17 cellular contexts compared by ENCODE assay signal in the genomic region with DNA sequence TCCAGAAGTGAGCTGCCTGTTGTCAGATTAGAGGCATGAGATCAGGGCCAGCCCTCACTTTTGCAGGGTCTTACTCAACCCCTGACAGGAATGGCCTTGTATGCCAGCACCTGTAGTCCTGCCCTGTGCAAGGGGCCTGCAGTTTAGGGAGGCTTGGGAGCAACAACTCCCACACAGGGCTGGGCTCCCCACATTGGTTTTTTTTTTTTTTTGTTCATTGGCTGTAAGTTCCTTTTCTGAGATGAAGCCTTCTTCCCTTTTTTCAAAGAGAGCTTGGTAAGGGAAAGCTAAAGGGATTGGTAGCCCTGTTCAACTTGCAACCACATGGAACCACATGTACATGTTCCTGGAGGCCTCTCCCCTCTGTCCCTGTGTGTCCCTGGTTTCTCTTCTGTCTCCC. TPM values are rescaled to one million over a fixed set of nuclear protein-coding genes. Genes with fewer than 3 reads are reported as not detected.
"Had no signal": no experiment of that assay in that cellular context is flagged by ENCODE, and none has a peak within 500 bp of the region (broad histone marks: within the 10 kb centered on the region; RNA-seq: fewer than 3 reads in every experiment).

No MANE protein-coding gene starts in this region.

- H3K9me3 Mint-ChIP-seq: activated naive CD4-positive, alpha-beta T cell treated with anti-CD3 and anti-CD28 coated beads, Interleukin-2, amount 50 U/mL, for 72 hours; activated T-cell treated with anti-CD3 and anti-CD28 coated beads, Interleukin-2, amount 50 U/mL, for 24 hours; T-cell had no signal

- H3K27me3 ChIP-seq: body of pancreas, gastroesophageal sphincter, thyroid gland had no signal

- H3K4me3 Mint-ChIP-seq: activated CD8-positive, alpha-beta memory T cell treated with anti-CD3 and anti-CD28 coated beads, Interleukin-2, amount 10 ng/mL, durations not matched to agents 7 days and 5 days; activated T-cell treated with anti-CD3 and anti-CD28 coated beads, Interleukin-2, amount 50 U/mL, for 24 hours; mesothelial cell of epicardium; T-cell had no signal

- ATAC-seq: activated CD4-positive, CD25-positive, alpha-beta regulatory T cell treated with anti-CD3 and anti-CD28 coated beads, Interleukin-2, amount 50 U/mL, for 24 hours; activated CD8-positive, alpha-beta memory T cell treated with anti-CD3 and anti-CD28 coated beads, Interleukin-2, amount 10 ng/mL, durations not matched to agents 7 days and 5 days; activated naive CD4-positive, alpha-beta T cell treated with anti-CD3 and anti-CD28 coated beads, Interleukin-2, amount 50 U/mL, for 72 hours; body of pancreas; gastroesophageal sphincter; T-cell had no signal

- H3K27ac Mint-ChIP-seq: activated CD8-positive, alpha-beta memory T cell treated with anti-CD3 and anti-CD28 coated beads, Interleukin-2, amount 10 ng/mL, durations not matched to agents 7 days and 5 days; activated T-cell treated with anti-CD3 and anti-CD28 coated beads, Interleukin-2, amount 50 U/mL, for 24 hours; mesothelial cell of epicardium; T-cell had no signal

- H3K9me3 ChIP-seq: body of pancreas, gastroesophageal sphincter, thyroid gland had no signal

- H3K36me3 ChIP-seq: gastroesophageal sphincter, thyroid gland had no signal

- H3K4me3 ChIP-seq: body of pancreas, gastroesophageal sphincter, thyroid gland had no signal

- H3K27ac ChIP-seq: body of pancreas, gastroesophageal sphincter had no signal

- H3K4me1 Mint-ChIP-seq: activated CD8-positive, alpha-beta memory T cell treated with anti-CD3 and anti-CD28 coated beads, Interleukin-2, amount 10 ng/mL, durations not matched to agents 7 days and 5 days; T-cell had no signal

- DNase-seq: activated CD4-positive, alpha-beta T cell treated with anti-CD3 and anti-CD28 coated beads, Interleukin-2, amount 50 U/mL, for 48 hours; activated CD8-positive, alpha-beta memory T cell treated with anti-CD3 and anti-CD28 coated beads, Interleukin-2, amount 10 ng/mL, durations not matched to agents 7 days and 5 days; activated effector memory CD4-positive, alpha-beta T cell treated with anti-CD3 and anti-CD28 coated beads, Interleukin-2, amount 50 U/mL, for 16 hours; activated T-cell treated with anti-CD3 and anti-CD28 coated beads, Interleukin-2, amount 50 U/mL, for 24 hours; amniotic stem cell; body of pancreas; central memory CD4-positive, alpha-beta T cell; cortex of kidney; effector memory CD4-positive, alpha-beta T cell; kidney glomerular epithelial cell; retina; T-cell; thyroid gland had no signal

- H3K36me3 Mint-ChIP-seq: activated CD8-positive, alpha-beta memory T cell treated with anti-CD3 and anti-CD28 coated beads, Interleukin-2, amount 10 ng/mL, durations not matched to agents 7 days and 5 days; activated naive CD4-positive, alpha-beta T cell treated with anti-CD3 and anti-CD28 coated beads, Interleukin-2, amount 50 U/mL, for 72 hours; mesothelial cell of epicardium; T-cell had no signal

RNA-seq across cellular contexts. Expression of gene TNFAIP8L3, which starts 46.4 kb away (rescaled TPM):
- total RNA-seq: T-cell had no signal
